Comparison of ENCODE assay signal across 9 cellular contexts in genomic region chr15:90531147-90531546, GRCh38. TPM values are rescaled to one million over a fixed set of nuclear protein-coding genes. Genes with fewer than 3 reads are reported as not detected.
DNase-seq lines count a peak whose midpoint lies in the region; ATAC-seq and TF ChIP-seq lines count a peak whose summit lies in the region.
"Had no signal": no experiment of that assay in that cellular context is flagged by ENCODE, and none has a peak within 500 bp of the region (broad histone marks: within the 10 kb centered on the region; RNA-seq: fewer than 3 reads in every experiment).

No MANE protein-coding gene starts in this region.

- H3K79me2 ChIP-seq in SK-N-SH (ENCODE audit: insufficient read depth), result peaks cover 59% of the 10 kb centered on the region

- H3K4me1 Mint-ChIP-seq in activated B cell treated with CpG ODN at 0.5 μM for 24 hours (peaks cover 56% of the 10 kb centered on the region), immature natural killer cell (peaks cover 56 to 68% of the 10 kb centered on the region in 2 donors)

- no peak overlapping the region for H2AFZ ChIP-seq in SK-N-SH (ENCODE audit: low read depth)

- H3K27ac ChIP-seq in SK-N-SH (ENCODE audit: low read depth in 2 of 2, low read length in 1 of 2) (no peak overlapping the region), subcutaneous abdominal adipose tissue (ENCODE audit: low read depth, low read length) (no peak overlapping the region)

- DNase-seq in SK-N-SH (peak; percentile 56), activated B cell treated with CpG ODN at 0.5 μM for 24 hours (no peak), immature natural killer cell (no peak), omental fat pad (ENCODE audit: low spot score) (no peak), ureter (ENCODE audit: low spot score) (no peak)
- no peak for DNase-seq in stimulated activated CD8-positive, alpha-beta memory T cell treated with anti-CD3 and anti-CD28 coated beads, Interleukin-4, amount 100 ng/mL, for 48 hours
- DNase-seq: AML-193 had no signal

- H3K36me3 Mint-ChIP-seq in activated B cell treated with CpG ODN at 0.5 μM for 24 hours (ENCODE audit: low read depth) (peaks cover 2% of the 10 kb centered on the region), immature natural killer cell (no peaks in the 10 kb centered on the region)

- peaks cover 8 to 16% of the 10 kb centered on the region in 2 experiments; a peak in 3 of 4 replicates for H3K4me1 ChIP-seq in SK-N-SH (ENCODE audit: control insufficient read depth in 1 of 2, insufficient read depth in 2 of 2, low read depth in 1 of 2, low read length in 1 of 2)
- H3K4me1 ChIP-seq in subcutaneous abdominal adipose tissue (ENCODE audit: control insufficient read depth in 5 of 5, insufficient read depth in 5 of 5, low read length in 5 of 5), result peaks cover 0 to 45% (median 31%) of the 10 kb centered on the region in 5 donors

- no peaks in the 10 kb centered on the region for H3K27me3 Mint-ChIP-seq in activated B cell treated with CpG ODN at 0.5 μM for 24 hours
- H3K27me3 Mint-ChIP-seq in immature natural killer cell (ENCODE audit: low read depth in 3 of 3), result peaks cover 3 to 4% (median 3%) of the 10 kb centered on the region in 3 donors

- H3K36me3 ChIP-seq in SK-N-SH (replicated peaks in 1 of 2; ENCODE audit: control insufficient read depth in 1 of 2, insufficient read depth in 2 of 2, low read length in 1 of 2) (no peaks in the 10 kb centered on the region), subcutaneous abdominal adipose tissue (ENCODE audit: control insufficient read depth in 5 of 5, insufficient read depth in 5 of 5, low read length in 5 of 5) (no peaks in the 10 kb centered on the region)

- no peaks in the 10 kb centered on the region for H3K9me3 ChIP-seq in SK-N-SH
- no peaks in the 10 kb centered on the region for H3K9me3 ChIP-seq in subcutaneous abdominal adipose tissue (ENCODE audit: control insufficient read depth in 5 of 5, low read length in 5 of 5)

- intact Hi-C loops in activated B cell treated with CpG ODN at 0.5 μM for 24 hours (cut with micrococcal nuclease), result loop anchor here (5.0 kb wide), 2 partner anchors 41 to 401 kb away; partner anchors contain the start of gene HDDC3

- peak overlapping the region; percentile 95 for H3K4me3 Mint-ChIP-seq in activated B cell treated with CpG ODN at 0.5 μM for 24 hours
- H3K4me3 Mint-ChIP-seq in immature natural killer cell, result peak overlapping the region; percentile 93 to 96 (median 95)

- H3K27me3 ChIP-seq in SK-N-SH (ENCODE audit: insufficient read depth) (no peaks in the 10 kb centered on the region), subcutaneous abdominal adipose tissue (ENCODE audit: control insufficient read depth in 5 of 5, insufficient read depth in 4 of 5, low read length in 5 of 5) (no peaks in the 10 kb centered on the region)

- H3K27ac Mint-ChIP-seq in activated B cell treated with CpG ODN at 0.5 μM for 24 hours, result no peak overlapping the region
- H3K27ac Mint-ChIP-seq in immature natural killer cell, result peak overlapping the region; percentile 68 to 94 (median 90)

- no peak for TF ChIP-seq EP300 in SK-N-SH (IDR thresholded peaks at IDR 0.05; ENCODE audit: borderline replicate concordance in 1 of 2, low read depth in 1 of 2, low read length in 1 of 2)

- H3F3A ChIP-seq in SK-N-SH (replicated peaks; ENCODE audit: insufficient read depth), result peaks cover 5% of the 10 kb centered on the region

- ATAC-seq in SK-N-SH treated with all-trans-retinoic acid at 6 μM for 48 hours (no peak), activated B cell treated with CpG ODN at 0.5 μM for 24 hours (ENCODE audit: low read depth) (no peak), omental fat pad (ENCODE audit: low FRiP score) (no peak)

- peaks cover 32% of the 10 kb centered on the region for H4K20me1 ChIP-seq in SK-N-SH (ENCODE audit: insufficient read depth)

- peak overlapping the region; percentile 80 for H3K4me2 ChIP-seq in SK-N-SH

- WGBS in SK-N-SH (ENCODE audit: low lambda C conversion rate), result 53% methylated on average over 4 of the region's 4 CpGs

- no peak for TF ChIP-seq RAD21 in SK-N-SH (IDR thresholded peaks at IDR 0.05; ENCODE audit: low read length)

- CTCF ChIA-PET in SK-N-SH (lab: Yijun Ruan, JAX) (interaction anchor here (1.0 to 2.2 kb wide), 6 partner anchors 9 to 67 kb away, joined by 3 to 7 read pairs (median 4); no protein-coding TSS in a partner anchor), activated B cell treated with CpG ODN at 0.5 μM for 24 hours (lab: Charles Lee) (interaction anchor here (0.8 to 2.4 kb wide), 3 partner anchors 15 to 354 kb away, joined by 3 to 7 read pairs (median 4); no protein-coding TSS in a partner anchor)

- POLR2A ChIA-PET in SK-N-SH (lab: Yijun Ruan, JAX) (interaction anchor here (1.7 kb wide), 1 partner anchor 29 kb away, joined by 8 read pairs; no protein-coding TSS in a partner anchor), activated B cell treated with CpG ODN at 0.5 μM for 24 hours (lab: Charles Lee) (interaction anchor here (0.9 to 3.3 kb wide), 8 partner anchors 8 to 143 kb away, joined by 3 to 28 read pairs (median 8); partner anchors contain the start of gene IQGAP1)

- TF ChIP-seq CTCF in SK-N-SH (IDR thresholded peaks at IDR 0.05) (no peak), activated B cell treated with CpG ODN at 0.5 μM for 24 hours (IDR thresholded peaks at IDR 0.05) (no peak), omental fat pad (IDR thresholded peaks at IDR 0.05) (no peak)

- H3K9me3 Mint-ChIP-seq in activated B cell treated with CpG ODN at 0.5 μM for 24 hours (no peaks in the 10 kb centered on the region), immature natural killer cell (no peaks in the 10 kb centered on the region)

- peak overlapping the region; percentile 77 to 86 for H3K4me3 ChIP-seq in SK-N-SH (ENCODE audit: low read depth in 2 of 2, low read length in 1 of 2)
- H3K4me3 ChIP-seq in subcutaneous abdominal adipose tissue (ENCODE audit: low read depth in 1 of 5, low read length in 5 of 5), result peak overlapping the region; percentile 82 to 90 (median 90)

- no peaks in the 10 kb centered on the region for H3K9me2 ChIP-seq in SK-N-SH

- H3K9ac ChIP-seq in SK-N-SH, result peak overlapping the region; percentile 81; the same call in 1 of the 2 replicates
- H3K9ac ChIP-seq in subcutaneous abdominal adipose tissue (ENCODE audit: low read length in 5 of 5), result peak overlapping the region in 4 of 5 donors; percentile 63 to 89 (median 85)

TF ChIP-seq in SK-N-SH, 30 proteins besides CTCF, POLR2A, EP300 and RAD21:
- TF ChIP-seq REST (IDR thresholded peaks at IDR 0.05; ENCODE audit: low read depth, low read length), result no peak

TF ChIP-seq in SK-N-SH treated with all-trans-retinoic acid at 6 μM for 48 hours, 23 proteins besides CTCF, POLR2A, EP300 and RAD21 (continues in another document):
- TF ChIP-seq ZNF70 (CRISPR knock-in tag; IDR thresholded peaks at IDR 0.05), result no peak
- TF ChIP-seq TOX (CRISPR knock-in tag; IDR thresholded peaks at IDR 0.05; ENCODE audit: borderline replicate concordance), result no peak
- no peak for TF ChIP-seq ESRRG (CRISPR knock-in tag; IDR thresholded peaks at IDR 0.05)
- TF ChIP-seq ISL1 (CRISPR knock-in tag; IDR thresholded peaks at IDR 0.05), result no peak
- TF ChIP-seq CSDC2 (CRISPR knock-in tag; IDR thresholded peaks at IDR 0.05), result no peak
- no peak for TF ChIP-seq CSRNP3 (CRISPR knock-in tag; IDR thresholded peaks at IDR 0.05)
- no peak for TF ChIP-seq PATZ1 (CRISPR knock-in tag; IDR thresholded peaks at IDR 0.05; ENCODE audit: borderline replicate concordance)
- TF ChIP-seq ZNF565 (CRISPR knock-in tag; conservative IDR thresholded peaks at IDR 0.05; ENCODE audit: low read depth), result no peak
- no peak for TF ChIP-seq PPARA (CRISPR knock-in tag; IDR thresholded peaks at IDR 0.05; ENCODE audit: borderline replicate concordance)

RNA-seq across cellular contexts. Expression of gene CRTC3, which starts 1.4 kb away (rescaled TPM):
- polyA plus RNA-seq in SK-N-SH (2012; rRNA removed) (16.7 TPM in 2 replicates), immature natural killer cell (10 to 100 TPM; 10.9 to 35.3 (median 11.0) TPM)
- 9.5 and 12.3 TPM in 2 replicates for polyA plus RNA-seq in SK-N-SH (2012; cell fraction: cytosol; rRNA removed)
- 31.4 and 40.2 TPM in 2 replicates for polyA plus RNA-seq in SK-N-SH (2012; cell fraction: nucleus; rRNA removed)
- total RNA-seq in activated B cell treated with CpG ODN at 0.5 μM for 24 hours (54.7 and 65.0 TPM in 2 replicates), omental fat pad (10 to 100 TPM; 31.5 to 52.8 (median 44.3) TPM), ureter (55.7 TPM)
